In the genomic region with DNA sequence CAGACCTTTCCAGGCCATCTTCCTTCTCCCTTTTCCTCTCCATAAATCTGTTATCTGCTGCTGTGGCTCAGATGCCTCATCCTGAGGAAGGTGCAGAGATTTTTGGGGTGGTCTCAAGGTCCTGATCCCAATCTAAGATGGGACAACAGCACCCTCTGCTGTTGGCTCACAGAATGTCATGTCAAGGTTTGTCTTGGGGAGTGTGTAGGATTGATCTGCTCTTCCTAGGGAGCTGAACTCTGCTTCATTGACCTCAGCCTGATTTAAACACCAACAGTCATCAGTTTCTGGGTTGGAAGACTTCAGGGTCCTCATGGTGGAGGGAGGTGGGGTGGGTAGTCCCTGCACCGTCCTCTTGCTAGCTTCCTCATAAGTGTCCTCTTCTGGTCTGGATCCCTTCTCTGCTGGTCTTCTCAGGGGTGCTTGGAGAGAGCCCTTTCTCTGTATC, we compare ENCODE assay signal across 1 cellular context.
TF ChIP-seq lines count a peak whose summit lies in the region.

No MANE protein-coding gene starts in this region.

TF ChIP-seq in HCT116, 20 proteins besides CTCF, POLR2A, EP300 and RAD21 (continued from another document):
- TF ChIP-seq, protein P1, sequence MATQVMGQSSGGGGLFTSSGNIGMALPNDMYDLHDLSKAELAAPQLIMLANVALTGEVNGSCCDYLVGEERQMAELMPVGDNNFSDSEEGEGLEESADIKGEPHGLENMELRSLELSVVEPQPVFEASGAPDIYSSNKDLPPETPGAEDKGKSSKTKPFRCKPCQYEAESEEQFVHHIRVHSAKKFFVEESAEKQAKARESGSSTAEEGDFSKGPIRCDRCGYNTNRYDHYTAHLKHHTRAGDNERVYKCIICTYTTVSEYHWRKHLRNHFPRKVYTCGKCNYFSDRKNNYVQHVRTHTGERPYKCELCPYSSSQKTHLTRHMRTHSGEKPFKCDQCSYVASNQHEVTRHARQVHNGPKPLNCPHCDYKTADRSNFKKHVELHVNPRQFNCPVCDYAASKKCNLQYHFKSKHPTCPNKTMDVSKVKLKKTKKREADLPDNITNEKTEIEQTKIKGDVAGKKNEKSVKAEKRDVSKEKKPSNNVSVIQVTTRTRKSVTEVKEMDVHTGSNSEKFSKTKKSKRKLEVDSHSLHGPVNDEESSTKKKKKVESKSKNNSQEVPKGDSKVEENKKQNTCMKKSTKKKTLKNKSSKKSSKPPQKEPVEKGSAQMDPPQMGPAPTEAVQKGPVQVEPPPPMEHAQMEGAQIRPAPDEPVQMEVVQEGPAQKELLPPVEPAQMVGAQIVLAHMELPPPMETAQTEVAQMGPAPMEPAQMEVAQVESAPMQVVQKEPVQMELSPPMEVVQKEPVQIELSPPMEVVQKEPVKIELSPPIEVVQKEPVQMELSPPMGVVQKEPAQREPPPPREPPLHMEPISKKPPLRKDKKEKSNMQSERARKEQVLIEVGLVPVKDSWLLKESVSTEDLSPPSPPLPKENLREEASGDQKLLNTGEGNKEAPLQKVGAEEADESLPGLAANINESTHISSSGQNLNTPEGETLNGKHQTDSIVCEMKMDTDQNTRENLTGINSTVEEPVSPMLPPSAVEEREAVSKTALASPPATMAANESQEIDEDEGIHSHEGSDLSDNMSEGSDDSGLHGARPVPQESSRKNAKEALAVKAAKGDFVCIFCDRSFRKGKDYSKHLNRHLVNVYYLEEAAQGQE (IDR thresholded peaks at IDR 0.05; ENCODE audit: low read depth), result no peak
- TF ChIP-seq SIN3A (IDR thresholded peaks at IDR 0.05; ENCODE audit: low read depth), result no peak
